ENCODE assay signal across 19 cellular contexts in the genomic region with DNA sequence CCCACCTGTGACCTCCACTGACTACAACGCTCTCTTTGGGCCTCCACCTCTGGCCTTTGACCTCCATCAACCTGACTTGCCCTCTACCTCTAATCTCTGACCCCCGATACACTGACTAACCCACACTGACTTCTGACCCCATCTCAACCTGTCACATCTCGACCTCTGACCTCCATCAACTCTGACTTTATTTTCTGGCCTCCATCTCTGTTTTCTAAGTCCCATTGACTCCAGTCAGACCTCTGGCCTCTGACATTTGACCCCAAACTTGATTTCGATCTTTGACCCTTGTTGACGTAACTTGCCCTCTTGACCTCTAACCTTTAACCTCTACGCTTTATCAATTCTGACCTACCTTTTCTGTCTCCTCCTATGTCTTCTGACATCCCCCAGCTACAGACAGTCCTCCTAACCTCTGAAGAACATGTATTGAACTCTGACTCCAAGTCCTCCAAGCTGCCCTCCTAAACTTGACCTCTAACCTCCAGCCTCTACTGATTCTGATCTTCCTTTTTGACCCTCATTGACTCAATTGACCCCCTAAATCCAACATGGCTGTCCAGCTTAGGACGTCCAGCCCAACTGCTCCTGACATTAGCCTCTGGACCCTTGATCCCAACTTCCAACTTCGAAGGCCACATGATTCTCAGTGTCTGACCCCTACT. TPM values are rescaled to one million over a fixed set of nuclear protein-coding genes. Genes with fewer than 3 reads are reported as not detected.
"Had no signal": no experiment of that assay in that cellular context is flagged by ENCODE, and none has a peak within 500 bp of the region (broad histone marks: within the 10 kb centered on the region; RNA-seq: fewer than 3 reads in every experiment).

No MANE protein-coding gene starts in this region.

- H3K27me3 Mint-ChIP-seq: activated CD4-positive, alpha-beta T cell treated with anti-CD3 and anti-CD28 coated beads, Interleukin-2, amount 10 ng/mL, durations not matched to agents 24 days and 14 days had no signal

- H3K9me3 ChIP-seq: ascending aorta, neutrophil, right atrium auricular region, transverse colon had no signal

- H3K27me3 ChIP-seq: ascending aorta, neutrophil, right atrium auricular region had no signal

- H3K27ac Mint-ChIP-seq: activated CD4-positive, alpha-beta T cell treated with anti-CD3 and anti-CD28 coated beads, Interleukin-2, amount 10 ng/mL, durations not matched to agents 24 days and 14 days; endodermal cell; WTC11 had no signal

- H3K4me2 ChIP-seq: smooth muscle cell had no signal

- ATAC-seq: left cardiac atrium, WTC11 had no signal

- H3K4me3 Mint-ChIP-seq: activated CD4-positive, alpha-beta T cell treated with anti-CD3 and anti-CD28 coated beads, Interleukin-2, amount 10 ng/mL, durations not matched to agents 24 days and 14 days; endodermal cell; WTC11 had no signal

- H3K4me3 ChIP-seq: ascending aorta, lung, right atrium auricular region, smooth muscle cell, transverse colon had no signal

- FAIRE-seq: bronchial epithelial cell had no signal

- H3K9me3 Mint-ChIP-seq: activated CD4-positive, alpha-beta T cell treated with anti-CD3 and anti-CD28 coated beads, Interleukin-2, amount 10 ng/mL, durations not matched to agents 24 days and 14 days; endodermal cell; naive B cell; WTC11 had no signal

- H3K4me1 Mint-ChIP-seq: endodermal cell had no signal

- DNase-seq: activated CD4-positive, alpha-beta T cell treated with anti-CD3 and anti-CD28 coated beads, Interleukin-2, amount 10 ng/mL, durations not matched to agents 24 days and 14 days; activated CD8-positive, alpha-beta memory T cell treated with anti-CD3 and anti-CD28 coated beads for 24 hours; activated effector memory CD4-positive, alpha-beta T cell treated with anti-CD3 and anti-CD28 coated beads, Interleukin-2, amount 50 U/mL, for 16 hours; activated T-cell treated with anti-CD3 and anti-CD28 coated beads for 4 hours; left cardiac atrium; naive B cell; transverse colon had no signal

- H3K4me1 ChIP-seq: ascending aorta, right atrium auricular region, transverse colon had no signal

- H3K36me3 Mint-ChIP-seq: naive B cell, WTC11 had no signal

- H3K36me3 ChIP-seq: ascending aorta, right atrium auricular region, transverse colon had no signal

- H3K27ac ChIP-seq: ascending aorta, neutrophil, right atrium auricular region, transverse colon had no signal

RNA-seq across cellular contexts. Expression of gene ACP4, which starts 0.8 kb away (rescaled TPM):
- total RNA-seq: activated CD4-positive, alpha-beta T cell treated with anti-CD3 and anti-CD28 coated beads, Interleukin-2, amount 10 ng/mL, durations not matched to agents 24 days and 14 days; ascending aorta; bronchial epithelial cell; chondrocyte; dermis microvascular lymphatic vessel endothelial cell; endodermal cell; left cardiac atrium; lung; right atrium auricular region; smooth muscle cell; subcutaneous adipose tissue; transverse colon; WTC11 had no signal
- polyA plus RNA-seq: esophagus, lung had no signal

RNA-seq across cellular contexts. Expression of gene GPR32, which starts 20.8 kb away (rescaled TPM):
- total RNA-seq: activated CD4-positive, alpha-beta T cell treated with anti-CD3 and anti-CD28 coated beads, Interleukin-2, amount 10 ng/mL, durations not matched to agents 24 days and 14 days; ascending aorta; bronchial epithelial cell; chondrocyte; dermis microvascular lymphatic vessel endothelial cell; endodermal cell; left cardiac atrium; lung; right atrium auricular region; smooth muscle cell; subcutaneous adipose tissue; transverse colon; WTC11 had no signal
- polyA plus RNA-seq: esophagus, lung, smooth muscle cell had no signal

RNA-seq across cellular contexts. Expression of gene KLK1, which starts 32.6 kb away (rescaled TPM):
- total RNA-seq: ascending aorta, bronchial epithelial cell, chondrocyte, dermis microvascular lymphatic vessel endothelial cell had no signal
- polyA plus RNA-seq: smooth muscle cell had no signal

RNA-seq across cellular contexts. Expression of gene KLK15, which starts 42.3 kb away (rescaled TPM):
- total RNA-seq: activated CD4-positive, alpha-beta T cell treated with anti-CD3 and anti-CD28 coated beads, Interleukin-2, amount 10 ng/mL, durations not matched to agents 24 days and 14 days; ascending aorta; bronchial epithelial cell; chondrocyte; dermis microvascular lymphatic vessel endothelial cell; endodermal cell; left cardiac atrium; lung; right atrium auricular region; smooth muscle cell; subcutaneous adipose tissue; WTC11 had no signal
- polyA plus RNA-seq: esophagus, lung, smooth muscle cell had no signal
